Comparison of ENCODE assay signal across 1 cellular context in the genomic region with DNA sequence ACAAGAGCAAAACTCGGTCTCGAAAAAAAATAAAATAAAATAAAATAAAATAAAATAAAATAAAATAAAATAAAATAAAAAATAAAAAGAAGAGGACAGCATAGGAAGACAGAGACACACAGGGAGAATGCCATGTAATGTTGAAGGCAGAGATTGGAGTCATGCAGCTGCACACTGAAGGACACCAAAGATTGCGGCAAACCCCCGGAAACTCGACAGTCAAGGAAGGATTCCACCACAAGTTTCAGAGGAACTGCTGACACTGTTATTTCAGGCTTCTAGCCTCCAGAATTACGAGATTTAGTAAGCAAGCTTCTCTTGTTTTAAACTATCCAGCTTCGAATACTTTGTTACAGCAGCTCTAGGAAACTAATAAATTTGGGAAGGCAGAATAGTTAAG.
TF ChIP-seq lines count a peak whose summit lies in the region.

No MANE protein-coding gene starts in this region.

TF ChIP-seq in GM12891, 5 proteins besides CTCF, POLR2A, EP300 and RAD21:
- TF ChIP-seq TAF1 (IDR thresholded peaks at IDR 0.05; ENCODE audit: low read depth, low read length) (no peak), POU2F2 (IDR thresholded peaks at IDR 0.05; ENCODE audit: low read depth, low read length) (no peak), SPI1 (IDR thresholded peaks at IDR 0.05; ENCODE audit: low read depth, low read length) (no peak), PAX5 (IDR thresholded peaks at IDR 0.05; ENCODE audit: insufficient read depth, low read length, severe bottlenecking) (no peak)
TF ChIP-seq in GM12891: peak in this region for 0.
